ENCODE assay signal across 8 cellular contexts in the genomic region with DNA sequence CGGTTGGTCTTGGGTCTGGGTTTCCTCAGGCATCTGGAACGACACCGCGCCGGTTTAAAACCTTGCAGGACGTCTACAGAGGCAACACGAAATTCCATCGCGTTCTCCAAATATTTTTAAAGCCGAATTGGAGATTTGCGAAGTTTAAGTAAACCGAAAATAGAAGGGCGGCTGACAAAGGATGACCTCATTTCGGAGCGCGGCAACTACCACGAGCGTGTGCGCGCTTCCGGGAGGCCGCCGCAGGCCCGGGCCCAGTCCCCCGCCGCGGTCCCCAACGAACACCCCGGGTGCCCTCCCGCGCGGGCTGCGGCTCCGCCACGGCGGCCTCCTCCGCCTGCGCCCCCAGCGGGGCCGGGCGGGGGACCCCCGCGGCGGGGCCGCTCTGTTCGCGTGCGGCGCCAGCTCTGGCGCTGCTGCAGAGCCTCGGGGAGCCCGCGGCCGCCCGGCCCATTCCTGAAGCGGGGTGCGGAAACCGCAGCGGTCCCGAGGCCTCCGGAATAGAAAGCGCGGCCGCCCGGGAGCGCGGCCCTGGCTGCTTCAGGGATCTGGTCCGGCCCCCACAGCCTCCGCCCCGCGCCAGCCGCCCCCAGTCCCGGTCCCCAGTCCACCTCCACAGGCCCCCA. TPM values are rescaled to one million over a fixed set of nuclear protein-coding genes. Genes with fewer than 3 reads are reported as not detected.
DNase-seq lines count a peak whose midpoint lies in the region; ATAC-seq and TF ChIP-seq lines count a peak whose summit lies in the region.

No MANE protein-coding gene starts in this region.

- no peaks in the 10 kb centered on the region for H3K9me3 Mint-ChIP-seq in activated naive CD4-positive, alpha-beta T cell treated with anti-CD3 and anti-CD28 coated beads, Interleukin-2, amount 50 U/mL, for 72 hours

- intact Hi-C loops in PC-9 (cut with micrococcal nuclease; ENCODE audit: unreplicated experiment) (loop anchor here (2.0 to 10.0 kb wide), 3 partner anchors 52 to 1248 kb away; a partner anchor contains a TSS), psoas muscle (cut with DNase I) (loop anchor here (5.0 kb wide), 2 partner anchors 124 to 231 kb away; a partner anchor contains a TSS), vagina (cut with DNase I) (no loop called here)

- peaks cover 64% of the 10 kb centered on the region for H3K79me2 ChIP-seq in PC-9 (ENCODE audit: low read depth)

- CTCF ChIA-PET in PC-9 (lab: Charles Lee), result no interaction called here

- peaks cover 53 to 69% of the 10 kb centered on the region in 2 donors for H3K36me3 Mint-ChIP-seq in activated naive CD4-positive, alpha-beta T cell treated with anti-CD3 and anti-CD28 coated beads, Interleukin-2, amount 50 U/mL, for 72 hours

- H3F3A ChIP-seq in PC-9 (ENCODE audit: insufficient read depth, low read depth), result peaks cover 55% of the 10 kb centered on the region

- peak; percentile 16 for ATAC-seq in HG03039 (IDR thresholded peaks at IDR 0.05; ENCODE audit: unreplicated experiment)
- ATAC-seq in activated naive CD4-positive, alpha-beta T cell treated with anti-CD3 and anti-CD28 coated beads, Interleukin-2, amount 50 U/mL, for 72 hours, result peak; percentile 42 to 61
- ATAC-seq in psoas muscle, result peak; percentile 5 to 27 (median 14)

- H3K9me3 ChIP-seq in PC-9 (ENCODE audit: insufficient read depth, low read depth), result no peaks in the 10 kb centered on the region
- no peaks in the 10 kb centered on the region for H3K9me3 ChIP-seq in cardiac muscle cell (ENCODE audit: low read depth)
- H3K9me3 ChIP-seq in psoas muscle, result no peaks in the 10 kb centered on the region
- H3K9me3 ChIP-seq in vagina, result no peaks in the 10 kb centered on the region

- H3K27ac Mint-ChIP-seq in activated naive CD4-positive, alpha-beta T cell treated with anti-CD3 and anti-CD28 coated beads, Interleukin-2, amount 50 U/mL, for 72 hours, result peak overlapping the region; percentile 90 to 100

- H3K27me3 ChIP-seq in PC-9 (ENCODE audit: insufficient read depth, low read depth) (no peaks in the 10 kb centered on the region), cardiac muscle cell (no peaks in the 10 kb centered on the region), psoas muscle (ENCODE audit: insufficient read depth in 3 of 3, low read length in 2 of 3) (no peaks in the 10 kb centered on the region), vagina (no peaks in the 10 kb centered on the region)

- DNase-seq in NCI-H82 (lab: John Stamatoyannopoulos, UW) (peak; percentile 22), NCI-H82 treated with DMSO at 0.1 percent for 48 hours (lab: John Stamatoyannopoulos, UW; ENCODE audit: unreplicated experiment) (no peak), PC-9 (no peak), cardiac muscle cell (ENCODE audit: low read depth in 1 of 2, low spot score in 1 of 2) (peak; percentile 64 to 65), psoas muscle (peak; percentile 44 to 66), vagina (ENCODE audit: extremely low spot score in 2 of 2) (peak in 1 of 2 donors; percentile 85)
- peak in 1 of 2 donors; percentile 58 for DNase-seq in activated naive CD4-positive, alpha-beta T cell treated with anti-CD3 and anti-CD28 coated beads, Interleukin-2, amount 50 U/mL, for 72 hours (ENCODE audit: low spot score in 2 of 2)

- 0 to 1% (median 0%) methylated on average over 50 to 73 of the region's 73 CpGs for WGBS in psoas muscle, 3 donors

- peak overlapping the region; percentile 88 for H3K4me2 ChIP-seq in PC-9

- TF ChIP-seq POLR2A in vagina (IDR thresholded peaks at IDR 0.05), result no peak

- H3K27ac ChIP-seq in PC-9 (peak overlapping the region; percentile 70), cardiac muscle cell (peak overlapping the region; percentile 98), psoas muscle (peak overlapping the region; percentile 97), vagina (peak overlapping the region; percentile 100)

- POLR2A ChIA-PET in PC-9 (lab: Charles Lee; ENCODE audit: unreplicated experiment), result interaction anchor here (0.8 kb wide), 1 partner anchor 326 kb away, joined by 7 read pairs; no protein-coding TSS in a partner anchor

- peaks cover 48% of the 10 kb centered on the region for H3K36me3 ChIP-seq in PC-9 (ENCODE audit: low read depth)
- peaks cover 40% of the 10 kb centered on the region for H3K36me3 ChIP-seq in cardiac muscle cell
- peaks cover 17 to 46% of the 10 kb centered on the region in 2 donors for H3K36me3 ChIP-seq in psoas muscle (ENCODE audit: insufficient read depth in 1 of 2, low read depth in 1 of 2)
- peaks cover 0 to 43% of the 10 kb centered on the region in 2 donors for H3K36me3 ChIP-seq in vagina

- TF ChIP-seq CTCF in PC-9 (conservative IDR thresholded peaks at IDR 0.05), result no peak
- TF ChIP-seq CTCF in cardiac muscle cell (IDR thresholded peaks at IDR 0.05; ENCODE audit: low read depth, low read length), result no peak
- TF ChIP-seq CTCF in psoas muscle (IDR thresholded peaks at IDR 0.05), result no peak
- TF ChIP-seq CTCF in vagina (IDR thresholded peaks at IDR 0.05), result no peak

- H3K9me2 ChIP-seq in PC-9 (ENCODE audit: insufficient read depth), result no peaks in the 10 kb centered on the region

- 0 out of 2 replicates have a peak overlapping the region, but pooled peaks have one; percentile 3 for H2AFZ ChIP-seq in PC-9

- H3K4me3 ChIP-seq in PC-9, result peak overlapping the region; percentile 89
- H3K4me3 ChIP-seq in cardiac muscle cell, result peak overlapping the region; percentile 85
- H3K4me3 ChIP-seq in psoas muscle, result peak overlapping the region; percentile 80
- peak overlapping the region; percentile 86 to 96 for H3K4me3 ChIP-seq in vagina

- peaks cover 48% of the 10 kb centered on the region for H4K20me1 ChIP-seq in PC-9 (ENCODE audit: insufficient read depth)

- H3K4me1 ChIP-seq in PC-9 (replicated peaks; ENCODE audit: insufficient read depth) (peaks cover 48% of the 10 kb centered on the region), cardiac muscle cell (ENCODE audit: low read depth) (peaks cover 25% of the 10 kb centered on the region), psoas muscle (peaks cover 49% of the 10 kb centered on the region), vagina (peaks cover 53% of the 10 kb centered on the region)

- no TSS peak for BruUV-seq in PC-9 (replicated peaks; lab: Mats Ljungman, UMichigan)

RNA-seq across cellular contexts. Expression of a gene that starts 0.4 kb away (rescaled TPM):
- 1,314 and 1,931 TPM in 2 replicates for total RNA-seq in PC-9 (2021)
- 1,000 to 10,000 TPM in 1 of 2 donors, 100 to 1,000 TPM in 1; 992 to 1,009 TPM for total RNA-seq in activated naive CD4-positive, alpha-beta T cell treated with anti-CD3 and anti-CD28 coated beads, Interleukin-2, amount 50 U/mL, for 72 hours
- 142 and 269 TPM in 2 replicates for total RNA-seq in cardiac muscle cell
- 598 and 1,021 TPM in 2 replicates for polyA plus RNA-seq in cardiac muscle cell
- 100 to 1,000 TPM; 398 to 659 (median 540) TPM for total RNA-seq in psoas muscle
- polyA plus RNA-seq in psoas muscle, result 1,000 to 10,000 TPM in 1 of 3 donors, 100 to 1,000 TPM in 2; 523 to 1,480 (median 614) TPM
- 277 TPM for total RNA-seq in vagina

RNA-seq across cellular contexts. Expression of a gene that starts 53.2 kb away (rescaled TPM):
- total RNA-seq in PC-9 (2021) (62.2 and 93.5 TPM in 2 replicates), cardiac muscle cell (20.5 and 24.0 TPM in 2 replicates), psoas muscle (10 to 100 TPM; 18.3 to 26.8 (median 22.3) TPM), vagina (24.8 TPM)
- 10 to 100 TPM; 30.1 to 34.2 TPM for total RNA-seq in activated naive CD4-positive, alpha-beta T cell treated with anti-CD3 and anti-CD28 coated beads, Interleukin-2, amount 50 U/mL, for 72 hours
- polyA plus RNA-seq in cardiac muscle cell (25.6 and 27.0 TPM in 2 replicates), psoas muscle (10 to 100 TPM; 11.4 to 20.6 (median 11.9) TPM)

Comparison
In these comparisons a context has a peak if more than half of its experiments do, and no peak if none do; other contexts are left out.
1. DNase-seq: peak in NCI-H82 (single experiment), cardiac muscle cell (2 of 2) and psoas muscle (2 of 2); none in NCI-H82 treated with DMSO at 0.1 percent for 48 hours (single experiment) and PC-9 (0 of 2).
2. Peak in every context shown above with its lines, with median percentiles within 50 percentile points of each other: ATAC-seq, H3K27ac ChIP-seq and H3K4me3 ChIP-seq.